In the genomic region with DNA sequence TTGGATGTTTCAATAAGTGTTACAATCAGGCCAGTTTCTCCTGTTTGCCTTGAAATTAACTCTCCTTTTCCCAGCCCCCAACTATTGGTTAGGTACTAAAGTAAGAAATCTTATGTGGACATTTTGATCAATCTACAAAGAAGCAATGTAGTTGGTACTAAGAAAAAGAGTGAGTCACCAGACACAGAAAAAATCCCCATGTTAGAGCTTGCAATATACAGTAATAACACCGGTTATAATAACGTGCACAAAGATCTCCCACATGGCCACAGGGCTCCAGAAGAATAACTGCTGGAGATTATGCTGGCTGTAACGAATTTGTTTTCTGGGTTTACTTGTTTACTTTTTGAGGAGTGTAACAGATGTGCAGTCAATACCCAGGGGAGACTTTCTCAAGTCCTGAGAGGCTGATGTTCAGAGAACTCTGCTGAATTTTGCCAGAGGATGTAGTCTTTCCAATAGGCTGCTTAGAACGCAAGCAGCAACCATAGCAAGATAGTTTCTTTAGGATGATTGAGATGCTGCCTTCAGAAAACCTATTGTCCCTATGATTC, we compare ENCODE assay signal across 21 cellular contexts.
DNase-seq lines count a peak whose midpoint lies in the region; ATAC-seq, FAIRE-seq and TF ChIP-seq lines count a peak whose summit lies in the region.
"Had no signal": no experiment of that assay in that cellular context is flagged by ENCODE, and none has a peak within 500 bp of the region (broad histone marks: within the 10 kb centered on the region; RNA-seq: fewer than 3 reads in every experiment).

No MANE protein-coding gene starts in this region.

- H4K20me1 ChIP-seq in DOHH2 (ENCODE audit: control insufficient read depth, insufficient read depth, low read depth, low read length) = no peaks in the 10 kb centered on the region
- H4K20me1 ChIP-seq in OCI-LY1 (ENCODE audit: insufficient read depth, low read length) = no peaks in the 10 kb centered on the region

- peak; percentile 5 for DNase-seq in fibroblast of mammary gland (ENCODE audit: low read depth)
- no peak for DNase-seq in SHP77 treated with DMSO at 0.1 percent for 48 hours (lab: John Stamatoyannopoulos, UW)
- DNase-seq in pancreas = no peak
- DNase-seq in NK-92 treated with Interleukin-12 subunit alpha and Interleukin-12 subunit beta, amount 100 ng/mL, for 24 hours (lab: John Stamatoyannopoulos, UW) = no peak
- DNase-seq: DMS79 treated with DMSO at 0.1 percent for 48 hours, GOT3, IMR-90, MG63, NCI-H1092, NCI-H146, NCI-H2029 treated with DMSO at 0.1 percent for 48 hours, NCI-H446 treated with DMSO at 0.1 percent for 48 hours, NCI-H748 treated with DMSO at 0.1 percent for 48 hours, SIG-M5 had no signal

- no peaks in the 10 kb centered on the region for H3K27me3 ChIP-seq in DOHH2 (ENCODE audit: control insufficient read depth, low read length)
- H3K27me3 ChIP-seq in OCI-LY1 (ENCODE audit: insufficient read depth, low read length) = no peaks in the 10 kb centered on the region
- H3K27me3 ChIP-seq in pancreas = no peaks in the 10 kb centered on the region

- intact Hi-C loops in pancreas (cut with DNase I) = no loop called here

- H3F3A ChIP-seq in DOHH2 (ENCODE audit: control insufficient read depth, insufficient read depth) (peaks cover 32% of the 10 kb centered on the region), OCI-LY1 (ENCODE audit: insufficient read depth, low read length) (no peaks in the 10 kb centered on the region)

- TF ChIP-seq CTCF in DOHH2 (IDR thresholded peaks at IDR 0.05; ENCODE audit: low read depth, low read length, poor library complexity, severe bottlenecking) = no peak
- TF ChIP-seq CTCF in OCI-LY1 (IDR thresholded peaks at IDR 0.05; ENCODE audit: low read length) = no peak
- TF ChIP-seq CTCF in fibroblast of mammary gland (conservative IDR thresholded peaks at IDR 0.05; ENCODE audit: control insufficient read depth, insufficient read depth, low read depth, low read length) = no peak
- no peak for TF ChIP-seq CTCF in pancreas (IDR thresholded peaks at IDR 0.05)

- ATAC-seq in GM18868 (IDR thresholded peaks at IDR 0.05; ENCODE audit: unreplicated experiment) = peak; percentile 56
- ATAC-seq in pancreas = no peak
- ATAC-seq: HCT116 had no signal

- H3K9me3 ChIP-seq in DOHH2 (ENCODE audit: control insufficient read depth, insufficient read depth, low read length) (peaks cover 26% of the 10 kb centered on the region), OCI-LY1 (ENCODE audit: low read length) (peaks cover 10% of the 10 kb centered on the region; the same call in 1 of the 2 replicates), pancreas (no peaks in the 10 kb centered on the region)

- peaks cover 79% of the 10 kb centered on the region for H3K36me3 ChIP-seq in DOHH2 (ENCODE audit: control insufficient read depth, low read length)
- no peaks in the 10 kb centered on the region for H3K36me3 ChIP-seq in OCI-LY1 (ENCODE audit: insufficient read depth, low read length)
- no peaks in the 10 kb centered on the region for H3K36me3 ChIP-seq in pancreas
- H3K36me3 ChIP-seq: MG63 had no signal

- peaks cover 11% of the 10 kb centered on the region for H3K79me2 ChIP-seq in DOHH2 (ENCODE audit: control insufficient read depth, low read length)
- H3K79me2 ChIP-seq in OCI-LY1 (ENCODE audit: insufficient read depth, low read length) = no peaks in the 10 kb centered on the region

- peak overlapping the region; percentile 100 for H3K27ac ChIP-seq in DOHH2 (ENCODE audit: low read depth, low read length)
- H3K27ac ChIP-seq in OCI-LY1 (ENCODE audit: low read depth, low read length, poor library complexity, severe bottlenecking) = peak overlapping the region; percentile 49
- H3K27ac ChIP-seq in pancreas = no peak overlapping the region
- H3K27ac ChIP-seq: C4-2B, HL-60 had no signal

- FAIRE-seq in pancreas (lab: Jason Lieb, UNC) = no peak
- FAIRE-seq: D721Med had no signal

- no peak overlapping the region for H3K9ac ChIP-seq in OCI-LY1 (ENCODE audit: low read length)

- H3K4me2 ChIP-seq in DOHH2 (ENCODE audit: low read length) = peak overlapping the region; percentile 61
- H3K4me2 ChIP-seq in OCI-LY1 (ENCODE audit: low read length) = no peak overlapping the region

- peak overlapping the region; percentile 41 for H3K4me3 ChIP-seq in DOHH2 (ENCODE audit: low read length)
- H3K4me3 ChIP-seq in OCI-LY1 (ENCODE audit: low read depth, low read length, poor library complexity, severe bottlenecking) = no peak overlapping the region
- no peak overlapping the region for H3K4me3 ChIP-seq in fibroblast of mammary gland (ENCODE audit: control insufficient read depth, low read depth, low read length)
- no peak overlapping the region for H3K4me3 ChIP-seq in pancreas
- H3K4me3 ChIP-seq: MG63 had no signal

- 0 out of 2 replicates have a peak overlapping the region, but pooled peaks have one; percentile 61 for H2AFZ ChIP-seq in OCI-LY1 (ENCODE audit: low read length)

- 55% methylated on average over 4 of the region's 4 CpGs for WGBS in pancreas, 2 donors

- H3K9me2 ChIP-seq in DOHH2 (replicated peaks; ENCODE audit: control insufficient read depth, low read length) (no peaks in the 10 kb centered on the region), OCI-LY1 (ENCODE audit: low read depth, low read length) (no peaks in the 10 kb centered on the region)

- H3K4me1 ChIP-seq in DOHH2 (ENCODE audit: control insufficient read depth, low read length) = peaks cover 97% of the 10 kb centered on the region
- H3K4me1 ChIP-seq in OCI-LY1 (ENCODE audit: insufficient read depth, low read length, severe bottlenecking) = peaks cover 52% of the 10 kb centered on the region
- H3K4me1 ChIP-seq in pancreas = no peaks in the 10 kb centered on the region

Comparison
In these comparisons a context has a peak if more than half of its experiments do, and no peak if none do; other contexts are left out.
1. H3K27ac ChIP-seq: peak in DOHH2 (single experiment) and OCI-LY1 (single experiment); none in pancreas (0 of 4).